Comparison of ENCODE assay signal across 8 cellular contexts in genomic region chr19:21126078-21126477, GRCh38.
"Had no signal": no experiment of that assay in that cellular context is flagged by ENCODE, and none has a peak within 500 bp of the region (broad histone marks: within the 10 kb centered on the region; RNA-seq: fewer than 3 reads in every experiment).

No MANE protein-coding gene starts in this region.

- H2AFZ ChIP-seq: GM23338 had no signal

- ATAC-seq: GM23338, HepG2 had no signal

- DNase-seq: H9, HCEC 1CT, KG1 had no signal

- FAIRE-seq: H1, H54, HepG2 had no signal

- H3K4me2 ChIP-seq: GM23338 had no signal

- H3K4me3 ChIP-seq: GM23338 had no signal

- H3K27ac ChIP-seq: HL-60 had no signal
